16 cellular contexts compared by ENCODE assay signal in the genomic region with DNA sequence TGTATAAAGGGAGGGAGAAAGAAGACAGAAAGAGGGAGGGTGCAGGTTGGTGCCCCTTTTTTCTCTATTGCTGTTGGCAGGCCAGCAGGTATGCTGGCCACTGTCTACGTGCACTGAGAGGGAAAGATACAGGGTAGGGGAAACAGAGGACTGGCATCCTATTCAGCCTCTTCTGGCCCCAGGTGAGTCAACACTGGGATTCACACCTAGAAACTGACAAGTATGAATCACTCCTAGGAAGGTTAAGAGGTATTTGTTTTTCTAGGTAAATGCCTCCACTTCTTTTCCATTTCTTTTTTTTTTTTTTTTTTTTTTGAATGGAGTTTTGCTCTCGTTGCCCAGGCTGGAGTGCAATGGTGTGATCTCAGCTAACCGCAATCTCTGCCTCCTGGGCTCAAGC. TPM values are rescaled to one million over a fixed set of nuclear protein-coding genes. Genes with fewer than 3 reads are reported as not detected.
A peak's percentile ranks its signal among the peaks of the same experiment; 100 is the strongest.
DNase-seq lines count a peak whose midpoint lies in the region; ATAC-seq, FAIRE-seq and TF ChIP-seq lines count a peak whose summit lies in the region.
"Had no signal": no experiment of that assay in that cellular context is flagged by ENCODE, and none has a peak within 500 bp of the region (broad histone marks: within the 10 kb centered on the region; RNA-seq: fewer than 3 reads in every experiment).

No MANE protein-coding gene starts in this region.

- H3K79me2 ChIP-seq in PC-3 (ENCODE audit: low read length) (peaks cover 30% of the 10 kb centered on the region), keratinocyte (ENCODE audit: control insufficient read depth, insufficient read depth, low read length) (peaks cover 31% of the 10 kb centered on the region), Karpas-422 (ENCODE audit: low read length) (peaks cover 26% of the 10 kb centered on the region)

- H3K9me1 ChIP-seq in keratinocyte (ENCODE audit: control insufficient read depth, extremely low read depth, insufficient read depth, low read length): no peaks in the 10 kb centered on the region

- no peaks in the 10 kb centered on the region for H3F3A ChIP-seq in PC-3 (ENCODE audit: low read length, unreplicated experiment)

- H3K27ac Mint-ChIP-seq in type B pancreatic cell: peak overlapping the region; percentile 63

- no peaks in the 10 kb centered on the region for H3K27me3 Mint-ChIP-seq in type B pancreatic cell
- H3K27me3 Mint-ChIP-seq: CD8-positive, alpha-beta memory T cell had no signal

- H4K20me1 ChIP-seq in PC-3 (ENCODE audit: low read length) (0 out of 2 replicates have a peak, but pooled peaks cover 5% of the 10 kb centered on the region), keratinocyte (ENCODE audit: control insufficient read depth, extremely low read depth, insufficient read depth, low read length) (no peaks in the 10 kb centered on the region), Karpas-422 (ENCODE audit: insufficient read depth, low read depth, low read length) (no peaks in the 10 kb centered on the region)

- no peak for FAIRE-seq in bronchial epithelial cell (lab: Jason Lieb, UNC)
- FAIRE-seq in keratinocyte (lab: Jason Lieb, UNC): peak; percentile 73

- DNase-seq in PC-3: peak; percentile 22
- peak; percentile 97 for DNase-seq in bronchial epithelial cell (ENCODE audit: low read depth)
- DNase-seq in keratinocyte (ENCODE audit: low read depth, low spot score): peak; percentile 60
- no peak for DNase-seq in type B pancreatic cell (ENCODE audit: extremely low spot score, unreplicated experiment)
- no peak for DNase-seq in NCI-H1048 (lab: John Stamatoyannopoulos, UW)
- DNase-seq in Karpas-422: no peak
- DNase-seq: BE2C; CD8-positive, alpha-beta memory T cell; KBM-7; MM.1S; NCI-H1105 treated with DMSO at 0.1 percent for 48 hours; NCI-H187; NCI-H2171; NCI-H446 treated with DMSO at 0.1 percent for 48 hours had no signal

- no peak for TF ChIP-seq CTCF in PC-3 (conservative IDR thresholded peaks at IDR 0.05; ENCODE audit: low read depth, low read length)
- TF ChIP-seq CTCF in bronchial epithelial cell (IDR thresholded peaks at IDR 0.05; ENCODE audit: insufficient read depth, low read length, severe bottlenecking): no peak
- TF ChIP-seq CTCF in keratinocyte (optimal IDR thresholded peaks at IDR 0.05 in 1 of 3, IDR thresholded peaks at IDR 0.05 in 1 of 3, conservative IDR thresholded peaks at IDR 0.05 in 1 of 3; ENCODE audit: extremely low read depth in 1 of 3, insufficient read depth in 2 of 3, low read length in 3 of 3): no peak
- no peak for TF ChIP-seq CTCF in type B pancreatic cell (conservative IDR thresholded peaks at IDR 0.05)

- dilution Hi-C loops in keratinocyte (cut with MboI; ENCODE audit: extremely low pct_ligation_motif_present, low sequenced_read_pairs): no loop called here

- no TSS peak for BruUV-seq in PC-3 (replicated peaks; lab: Mats Ljungman, UMichigan)

- H2AFZ ChIP-seq in PC-3 (ENCODE audit: low read length) (no peak overlapping the region), keratinocyte (ENCODE audit: control insufficient read depth, low read length) (no peak overlapping the region), Karpas-422 (ENCODE audit: low read length) (no peak overlapping the region)

- intact Hi-C loops in PC-3 (cut with micrococcal nuclease): loop anchor here (5.0 kb wide), 1 partner anchor 49 kb away; a partner anchor contains a TSS

- H3K9me3 ChIP-seq in PC-3 (ENCODE audit: low read length): no peaks in the 10 kb centered on the region
- H3K9me3 ChIP-seq in keratinocyte (ENCODE audit: control insufficient read depth, low read depth, low read length): no peaks in the 10 kb centered on the region
- no peaks in the 10 kb centered on the region for H3K9me3 ChIP-seq in Karpas-422 (ENCODE audit: low read length)
- H3K9me3 ChIP-seq: BE2C had no signal

- CTCF ChIA-PET in PC-3 (lab: Charles Lee): no interaction called here

- peaks cover 8% of the 10 kb centered on the region; the same call in 1 of the 2 replicates for H3K4me1 ChIP-seq in PC-3 (ENCODE audit: insufficient read depth, low read length)
- H3K4me1 ChIP-seq in keratinocyte (ENCODE audit: control insufficient read depth, extremely low read depth, insufficient read depth, low read length): peaks cover 17% of the 10 kb centered on the region
- peaks cover 25% of the 10 kb centered on the region for H3K4me1 ChIP-seq in Karpas-422 (ENCODE audit: low read length)

- no peaks in the 10 kb centered on the region for H3K9me2 ChIP-seq in PC-3 (replicated peaks; ENCODE audit: low read length)
- H3K9me2 ChIP-seq in Karpas-422 (replicated peaks; ENCODE audit: insufficient read depth, low read length): no peaks in the 10 kb centered on the region

- H3K36me3 Mint-ChIP-seq in type B pancreatic cell: peaks cover 10% of the 10 kb centered on the region

- no peaks in the 10 kb centered on the region for H3K9me3 Mint-ChIP-seq in type B pancreatic cell
- H3K9me3 Mint-ChIP-seq: CD8-positive, alpha-beta memory T cell had no signal

- H3K36me3 ChIP-seq in PC-3 (ENCODE audit: low read depth, low read length): no peaks in the 10 kb centered on the region
- no peaks in the 10 kb centered on the region for H3K36me3 ChIP-seq in bronchial epithelial cell (ENCODE audit: control insufficient read depth, insufficient read depth, low read length)
- H3K36me3 ChIP-seq in keratinocyte (ENCODE audit: control insufficient read depth in 2 of 2, extremely low read depth in 1 of 2, insufficient read depth in 2 of 2, low read length in 2 of 2): no peaks in the 10 kb centered on the region
- H3K36me3 ChIP-seq in Karpas-422 (ENCODE audit: insufficient read depth, low read length): no peaks in the 10 kb centered on the region
- H3K36me3 ChIP-seq: BE2C had no signal

- ATAC-seq in PC-3: no peak
- no peak for ATAC-seq in HG02763 (IDR thresholded peaks at IDR 0.05; ENCODE audit: unreplicated experiment)

- peak overlapping the region; percentile 44 for H3K4me3 Mint-ChIP-seq in type B pancreatic cell

- H3K27me3 ChIP-seq in PC-3 (ENCODE audit: low read length) (no peaks in the 10 kb centered on the region), bronchial epithelial cell (ENCODE audit: control insufficient read depth, insufficient read depth, low read length) (no peaks in the 10 kb centered on the region), keratinocyte (ENCODE audit: control insufficient read depth, extremely low read depth, insufficient read depth, low read length) (no peaks in the 10 kb centered on the region), Karpas-422 (ENCODE audit: low read length) (no peaks in the 10 kb centered on the region)
- H3K27me3 ChIP-seq: BE2C had no signal

- no peak overlapping the region for H3K4me3 ChIP-seq in PC-3 (ENCODE audit: low read length)
- H3K4me3 ChIP-seq in bronchial epithelial cell (ENCODE audit: low read depth, low read length): no peak overlapping the region
- no peak overlapping the region for H3K4me3 ChIP-seq in keratinocyte (ENCODE audit: control insufficient read depth in 2 of 3, extremely low read depth in 1 of 3, insufficient read depth in 2 of 3, low read depth in 1 of 3, low read length in 3 of 3)
- H3K4me3 ChIP-seq in Karpas-422 (ENCODE audit: low read length): no peak overlapping the region

- POLR2A ChIA-PET in PC-3 (lab: Charles Lee; ENCODE audit: unreplicated experiment): no interaction called here

- H3K9ac ChIP-seq in PC-3 (ENCODE audit: low read length) (no peak overlapping the region), keratinocyte (ENCODE audit: control insufficient read depth, extremely low read depth, insufficient read depth, low read length) (peak overlapping the region; percentile 13), Karpas-422 (ENCODE audit: low read length) (no peak overlapping the region)

- H3K4me1 Mint-ChIP-seq in type B pancreatic cell (ENCODE audit: unreplicated experiment): peaks cover 10% of the 10 kb centered on the region

- H3K4me2 ChIP-seq in PC-3 (ENCODE audit: low read length) (no peak overlapping the region), keratinocyte (ENCODE audit: control insufficient read depth, extremely low read depth, insufficient read depth, low read depth, low read length) (no peak overlapping the region), Karpas-422 (ENCODE audit: low read depth, low read length, poor library complexity, severe bottlenecking) (no peak overlapping the region)

- H3K27ac ChIP-seq in PC-3 (ENCODE audit: low read length) (no peak overlapping the region), keratinocyte (ENCODE audit: control insufficient read depth, insufficient read depth, low read length) (peak overlapping the region; percentile 51), Karpas-422 (ENCODE audit: low read length) (no peak overlapping the region)
- H3K27ac ChIP-seq: HL-60 had no signal

RNA-seq across cellular contexts. Expression of a gene that starts 2.8 kb away (rescaled TPM):
- total RNA-seq in PC-3 (2014; rRNA removed) (15.2 and 16.5 TPM in 2 replicates), bronchial epithelial cell (37.6 and 53.1 TPM in 2 replicates), type B pancreatic cell (ENCODE audit: low replicate concordance) (35.9 and 46.2 TPM in 2 replicates)
- 81.8 to 99.5 TPM (median 85.1 TPM) in 3 replicates for polyA plus RNA-seq in keratinocyte
- 82.4 TPM for polyA plus RNA-seq in keratinocyte (2011; ENCODE audit: low read depth)
- polyA plus RNA-seq in keratinocyte (2011; cell fraction: cytosol; rRNA removed): 84.9 and 129 TPM in 2 replicates
- 86.4 and 97.7 TPM in 2 replicates for polyA plus RNA-seq in keratinocyte (2011; cell fraction: nucleus; rRNA removed)
- 53.2 and 80.7 TPM in 2 replicates for polyA plus RNA-seq in keratinocyte (2012; ENCODE audit: low replicate concordance)
- polyA minus RNA-seq in keratinocyte: 75.0 to 108 TPM (median 90.8 TPM) in 3 replicates
- polyA minus RNA-seq in keratinocyte (2011; cell fraction: cytosol; rRNA and poly(A)+ RNA removed): 62.2 TPM
- polyA minus RNA-seq in keratinocyte (2011; cell fraction: nucleus; rRNA and poly(A)+ RNA removed): 36.6 and 56.2 TPM in 2 replicates
- total RNA-seq in Karpas-422 (2014; rRNA removed; shearing (Covaris generic); ENCODE audit: low replicate concordance): 18.3 and 22.6 TPM in 2 replicates

RNA-seq across cellular contexts. Expression of a gene that starts 49.6 kb away (rescaled TPM):
- 12.9 and 16.1 TPM in 2 replicates for total RNA-seq in PC-3 (2014; rRNA removed)
- 15.3 and 19.6 TPM in 2 replicates for total RNA-seq in bronchial epithelial cell
- 27.5 to 34.0 TPM (median 33.0 TPM) in 3 replicates for polyA plus RNA-seq in keratinocyte
- polyA plus RNA-seq in keratinocyte (2011; ENCODE audit: low read depth): 7.6 TPM
- 24.7 and 36.3 TPM in 2 replicates for polyA plus RNA-seq in keratinocyte (2011; cell fraction: cytosol; rRNA removed)
- polyA plus RNA-seq in keratinocyte (2011; cell fraction: nucleus; rRNA removed): 25.9 and 29.3 TPM in 2 replicates
- polyA plus RNA-seq in keratinocyte (2012; ENCODE audit: low replicate concordance): 16.0 and 20.4 TPM in 2 replicates
- 31.7 to 53.9 TPM (median 40.1 TPM) in 3 replicates for polyA minus RNA-seq in keratinocyte
- 22.1 TPM for polyA minus RNA-seq in keratinocyte (2011; cell fraction: cytosol; rRNA and poly(A)+ RNA removed)
- 13.2 and 25.4 TPM in 2 replicates for polyA minus RNA-seq in keratinocyte (2011; cell fraction: nucleus; rRNA and poly(A)+ RNA removed)
- 42.4 and 45.3 TPM in 2 replicates for total RNA-seq in type B pancreatic cell (ENCODE audit: low replicate concordance)
- total RNA-seq in Karpas-422 (2014; rRNA removed; shearing (Covaris generic); ENCODE audit: low replicate concordance): 56.7 and 86.3 TPM in 2 replicates

Comparison
In these comparisons a context has a peak if more than half of its experiments do, and no peak if none do; other contexts are left out.
1. DNase-seq: peak in PC-3 (single experiment), bronchial epithelial cell (single experiment) and keratinocyte (single experiment); none in type B pancreatic cell (single experiment), NCI-H1048 (single experiment) and Karpas-422 (single experiment).